ENCODE assay signal across 1 cellular context in the genomic region with DNA sequence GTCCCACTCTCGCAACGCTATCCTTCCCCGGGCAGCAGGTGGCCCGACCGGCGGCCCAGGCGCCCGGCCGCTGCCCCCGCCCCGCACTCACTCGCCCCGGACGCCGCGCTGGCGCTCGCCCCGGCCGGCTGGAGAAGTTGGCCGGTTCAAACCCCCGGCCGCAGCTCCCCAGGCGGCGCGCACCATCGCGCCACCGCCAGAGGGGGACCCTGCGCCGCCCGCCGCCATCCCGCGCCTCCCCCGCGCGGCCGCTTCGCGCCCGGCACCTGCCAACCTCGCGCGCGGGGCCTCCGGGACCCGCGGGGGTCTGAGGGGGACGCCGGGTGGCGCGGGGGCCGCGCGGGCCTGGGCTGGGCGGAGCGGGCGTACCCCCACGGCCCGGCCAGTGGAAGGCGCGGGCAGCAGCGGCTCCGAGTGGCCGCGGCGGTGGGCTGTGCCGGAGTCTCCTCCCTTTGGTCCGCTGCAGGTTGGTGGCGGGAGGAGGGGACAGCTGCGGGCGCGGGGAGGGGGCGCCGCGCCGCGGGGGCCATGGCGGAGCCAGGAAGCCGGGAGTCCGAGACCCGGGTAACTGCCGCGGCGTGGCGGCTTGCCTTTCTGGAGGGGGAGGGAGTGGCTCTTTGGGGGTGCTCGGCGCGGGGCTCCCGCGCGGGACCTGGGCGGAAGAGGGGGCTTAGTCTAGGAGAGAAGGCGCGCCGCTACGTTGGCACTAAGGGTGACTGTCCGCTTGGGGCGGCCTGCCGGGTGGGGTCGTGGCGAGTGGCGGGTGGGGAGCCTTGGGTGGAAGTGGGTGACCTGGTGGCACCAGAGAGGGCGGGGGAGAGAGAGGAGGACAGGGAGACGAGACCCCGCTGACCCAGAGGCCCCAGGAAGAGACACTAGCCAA.
A peak's percentile ranks its signal among the peaks of the same experiment; 100 is the strongest.
TF ChIP-seq lines count a peak whose summit lies in the region.

TSS of gene MPST (plus strand) at position 434 of the 883 bp plus-strand sequence. CDS start at position 529, 95 bp downstream.
TSS of gene TST (minus strand) at position 139 of the 883 bp plus-strand sequence. CDS start 715 bp downstream, outside the sequence.

TF ChIP-seq in HEK293, 187 proteins besides CTCF, POLR2A, EP300 and RAD21 (continued from another document and continues in another):
- TF ChIP-seq SP3 (tag by site-specific recombination; IDR thresholded peaks at IDR 0.05), result peak; percentile 53; the same call in 1 of the 2 replicates
- peak; percentile 52; the same call in 1 of the 2 replicates for TF ChIP-seq EGR2 (tag by site-specific recombination; IDR thresholded peaks at IDR 0.05; ENCODE audit: low read depth)
- TF ChIP-seq, protein P1, sequence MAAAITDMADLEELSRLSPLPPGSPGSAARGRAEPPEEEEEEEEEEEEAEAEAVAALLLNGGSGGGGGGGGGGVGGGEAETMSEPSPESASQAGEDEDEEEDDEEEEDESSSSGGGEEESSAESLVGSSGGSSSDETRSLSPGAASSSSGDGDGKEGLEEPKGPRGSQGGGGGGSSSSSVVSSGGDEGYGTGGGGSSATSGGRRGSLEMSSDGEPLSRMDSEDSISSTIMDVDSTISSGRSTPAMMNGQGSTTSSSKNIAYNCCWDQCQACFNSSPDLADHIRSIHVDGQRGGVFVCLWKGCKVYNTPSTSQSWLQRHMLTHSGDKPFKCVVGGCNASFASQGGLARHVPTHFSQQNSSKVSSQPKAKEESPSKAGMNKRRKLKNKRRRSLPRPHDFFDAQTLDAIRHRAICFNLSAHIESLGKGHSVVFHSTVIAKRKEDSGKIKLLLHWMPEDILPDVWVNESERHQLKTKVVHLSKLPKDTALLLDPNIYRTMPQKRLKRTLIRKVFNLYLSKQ (tag by site-specific recombination; IDR thresholded peaks at IDR 0.05; ENCODE audit: borderline replicate concordance), result no peak
- TF ChIP-seq ZEB2 (tag by site-specific recombination; IDR thresholded peaks at IDR 0.05), result peak; percentile 49; the same call in 1 of the 2 replicates
- TF ChIP-seq ZSCAN23 (tag by site-specific recombination; IDR thresholded peaks at IDR 0.05), result no peak
- no peak for TF ChIP-seq ZNF248 (tag by site-specific recombination; IDR thresholded peaks at IDR 0.05)
- TF ChIP-seq, protein P2, sequence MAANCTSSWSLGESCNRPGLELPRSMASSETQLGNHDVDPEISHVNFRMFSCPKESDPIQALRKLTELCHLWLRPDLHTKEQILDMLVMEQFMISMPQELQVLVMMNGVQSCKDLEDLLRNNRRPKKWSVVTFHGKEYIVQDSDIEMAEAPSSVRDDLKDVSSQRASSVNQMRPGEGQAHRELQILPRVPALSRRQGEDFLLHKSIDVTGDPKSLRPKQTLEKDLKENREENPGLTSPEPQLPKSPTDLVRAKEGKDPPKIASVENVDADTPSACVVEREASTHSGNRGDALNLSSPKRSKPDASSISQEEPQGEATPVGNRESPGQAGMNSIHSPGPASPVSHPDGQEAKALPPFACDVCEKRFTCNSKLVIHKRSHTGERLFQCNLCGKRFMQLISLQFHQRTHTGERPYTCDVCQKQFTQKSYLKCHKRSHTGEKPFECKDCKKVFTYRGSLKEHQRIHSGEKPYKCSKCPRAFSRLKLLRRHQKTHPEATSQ (tag by site-specific recombination; IDR thresholded peaks at IDR 0.05), result peak; percentile 38; the same call in 1 of the 2 replicates
- TF ChIP-seq ZNF791 (tag by site-specific recombination; IDR thresholded peaks at IDR 0.05), result no peak
- peak; percentile 48 for TF ChIP-seq KLF9 (tag by site-specific recombination; IDR thresholded peaks at IDR 0.05; ENCODE audit: low read depth)
- TF ChIP-seq ZNF214 (tag by site-specific recombination; IDR thresholded peaks at IDR 0.05; ENCODE audit: borderline replicate concordance), result no peak
- peak; percentile 98 for TF ChIP-seq PATZ1 (tag by site-specific recombination; IDR thresholded peaks at IDR 0.05)
- TF ChIP-seq ZNF221 (tag by site-specific recombination; IDR thresholded peaks at IDR 0.05; ENCODE audit: borderline replicate concordance), result no peak
- TF ChIP-seq, protein P3, sequence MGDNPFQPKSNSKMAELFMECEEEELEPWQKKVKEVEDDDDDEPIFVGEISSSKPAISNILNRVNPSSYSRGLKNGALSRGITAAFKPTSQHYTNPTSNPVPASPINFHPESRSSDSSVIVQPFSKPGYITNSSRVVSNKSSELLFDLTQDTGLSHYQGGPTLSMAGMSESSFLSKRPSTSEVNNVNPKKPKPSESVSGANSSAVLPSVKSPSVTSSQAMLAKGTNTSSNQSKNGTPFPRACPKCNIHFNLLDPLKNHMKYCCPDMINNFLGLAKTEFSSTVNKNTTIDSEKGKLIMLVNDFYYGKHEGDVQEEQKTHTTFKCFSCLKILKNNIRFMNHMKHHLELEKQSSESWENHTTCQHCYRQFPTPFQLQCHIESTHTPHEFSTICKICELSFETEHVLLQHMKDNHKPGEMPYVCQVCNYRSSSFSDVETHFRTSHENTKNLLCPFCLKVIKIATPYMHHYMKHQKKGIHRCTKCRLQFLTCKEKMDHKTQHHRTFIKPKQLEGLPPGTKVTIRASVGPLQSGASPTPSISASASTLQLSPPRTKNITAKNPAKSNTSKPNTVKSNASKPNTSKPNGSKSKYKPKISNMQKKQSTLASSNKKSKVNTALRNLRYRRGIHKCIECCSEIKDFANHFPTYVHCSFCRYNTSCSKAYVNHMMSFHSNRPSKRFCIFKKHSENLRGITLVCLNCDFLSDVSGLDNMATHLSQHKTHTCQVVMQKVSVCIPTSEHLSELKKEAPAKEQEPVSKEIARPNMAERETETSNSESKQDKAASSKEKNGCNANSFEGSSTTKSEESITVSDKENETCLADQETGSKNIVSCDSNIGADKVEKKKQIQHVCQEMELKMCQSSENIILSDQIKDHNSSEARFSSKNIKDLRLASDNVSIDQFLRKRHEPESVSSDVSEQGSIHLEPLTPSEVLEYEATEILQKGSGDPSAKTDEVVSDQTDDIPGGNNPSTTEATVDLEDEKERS (tag by site-specific recombination; IDR thresholded peaks at IDR 0.05), result no peak
- TF ChIP-seq ZBTB20 (tag by site-specific recombination; IDR thresholded peaks at IDR 0.05), result peak; percentile 83
- peak; percentile 52; the same call in 1 of the 2 replicates for TF ChIP-seq ZXDB (tag by site-specific recombination; IDR thresholded peaks at IDR 0.05)
- TF ChIP-seq ZNF76 (tag by site-specific recombination; IDR thresholded peaks at IDR 0.05; ENCODE audit: borderline replicate concordance, low read depth), result peak; percentile 36; the same call in 1 of the 2 replicates
- no peak for TF ChIP-seq ZNF600 (tag by site-specific recombination; IDR thresholded peaks at IDR 0.05)
- TF ChIP-seq ZNF626 (tag by site-specific recombination; IDR thresholded peaks at IDR 0.05), result no peak
- TF ChIP-seq ZBTB48 (tag by site-specific recombination; IDR thresholded peaks at IDR 0.05), result 0 out of 2 replicates have a peak, but pooled peaks have one; percentile 41
- TF ChIP-seq GLIS2 (tag by site-specific recombination; IDR thresholded peaks at IDR 0.05), result peak; percentile 95
- no peak for TF ChIP-seq ZNF571 (tag by site-specific recombination; IDR thresholded peaks at IDR 0.05)
- TF ChIP-seq KLF10 (tag by site-specific recombination; IDR thresholded peaks at IDR 0.05), result peak; percentile 66; the same call in 1 of the 2 replicates
- peak; percentile 74 for TF ChIP-seq ZIC2 (tag by site-specific recombination; IDR thresholded peaks at IDR 0.05)
- TF ChIP-seq ZNF391 (tag by site-specific recombination; IDR thresholded peaks at IDR 0.05; ENCODE audit: borderline replicate concordance, low read depth), result 0 out of 2 replicates have a peak, but pooled peaks have one; percentile 25
- TF ChIP-seq ZNF157 (tag by site-specific recombination; IDR thresholded peaks at IDR 0.05), result peak; percentile 23; the same call in 1 of the 2 replicates
- 0 out of 2 replicates have a peak, but pooled peaks have one; percentile 33 for TF ChIP-seq ZNF2 (tag by site-specific recombination; IDR thresholded peaks at IDR 0.05)
- no peak for TF ChIP-seq ZBTB21 (tag by site-specific recombination; IDR thresholded peaks at IDR 0.05)
- peak; percentile 42; the same call in 1 of the 2 replicates for TF ChIP-seq KLF16 (tag by site-specific recombination; IDR thresholded peaks at IDR 0.05)
- peak; percentile 24; the same call in 1 of the 2 replicates for TF ChIP-seq PBX3 (CRISPR knock-in tag; IDR thresholded peaks at IDR 0.05)
- TF ChIP-seq ZNF610 (tag by site-specific recombination; IDR thresholded peaks at IDR 0.05; ENCODE audit: borderline replicate concordance), result 0 out of 2 replicates have a peak, but pooled peaks have one; percentile 14
- TF ChIP-seq ZNF140 (tag by site-specific recombination; IDR thresholded peaks at IDR 0.05), result no peak
- 0 out of 2 replicates have a peak, but pooled peaks have one; percentile 16 for TF ChIP-seq ZNF660 (tag by site-specific recombination; IDR thresholded peaks at IDR 0.05)
- peak; percentile 68 for TF ChIP-seq YY2 (tag by site-specific recombination; IDR thresholded peaks at IDR 0.05)
- TF ChIP-seq, protein P4, sequence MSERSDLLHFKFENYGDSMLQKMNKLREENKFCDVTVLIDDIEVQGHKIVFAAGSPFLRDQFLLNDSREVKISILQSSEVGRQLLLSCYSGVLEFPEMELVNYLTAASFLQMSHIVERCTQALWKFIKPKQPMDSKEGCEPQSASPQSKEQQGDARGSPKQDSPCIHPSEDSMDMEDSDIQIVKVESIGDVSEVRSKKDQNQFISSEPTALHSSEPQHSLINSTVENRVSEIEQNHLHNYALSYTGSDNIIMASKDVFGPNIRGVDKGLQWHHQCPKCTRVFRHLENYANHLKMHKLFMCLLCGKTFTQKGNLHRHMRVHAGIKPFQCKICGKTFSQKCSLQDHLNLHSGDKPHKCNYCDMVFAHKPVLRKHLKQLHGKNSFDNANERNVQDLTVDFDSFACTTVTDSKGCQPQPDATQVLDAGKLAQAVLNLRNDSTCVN (tag by site-specific recombination; optimal IDR thresholded peaks at IDR 0.05), result peak; percentile 80
- peak; percentile 75 for TF ChIP-seq ZNF335 (tag by site-specific recombination; conservative IDR thresholded peaks at IDR 0.05)
- no peak for TF ChIP-seq PRDM4 (tag by site-specific recombination; IDR thresholded peaks at IDR 0.05)
- TF ChIP-seq ZNF132 (tag by site-specific recombination; IDR thresholded peaks at IDR 0.05; ENCODE audit: borderline replicate concordance), result no peak
- TF ChIP-seq ZNF202 (tag by site-specific recombination; IDR thresholded peaks at IDR 0.05; ENCODE audit: borderline replicate concordance), result no peak
- no peak for TF ChIP-seq ZNF548 (tag by site-specific recombination; IDR thresholded peaks at IDR 0.05)
- no peak for TF ChIP-seq BCL6B (tag by site-specific recombination; IDR thresholded peaks at IDR 0.05)
- peak; percentile 57 for TF ChIP-seq SP7 (tag by site-specific recombination; IDR thresholded peaks at IDR 0.05)
- TF ChIP-seq ZNF16 (tag by site-specific recombination; IDR thresholded peaks at IDR 0.05; ENCODE audit: low read depth), result no peak
